Comparison of ENCODE assay signal across 8 cellular contexts in the genomic region with DNA sequence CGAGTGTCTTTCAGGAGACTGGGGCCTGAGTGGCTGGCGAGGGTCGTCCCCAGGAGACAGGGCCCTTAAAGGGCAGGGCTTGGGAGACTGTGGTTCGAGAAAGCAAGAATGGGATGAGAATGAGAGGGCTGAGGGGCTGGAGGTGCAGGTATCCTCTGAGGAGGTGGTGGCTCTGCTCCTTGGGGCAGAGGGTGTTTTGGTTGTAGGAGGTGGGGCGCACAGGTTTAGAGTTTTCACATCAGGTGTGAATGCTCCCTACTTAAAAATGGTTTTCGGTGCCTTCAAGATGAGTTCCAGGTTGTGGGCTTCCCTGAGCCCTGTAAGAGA. TPM values are rescaled to one million over a fixed set of nuclear protein-coding genes. Genes with fewer than 3 reads are reported as not detected.
DNase-seq lines count a peak whose midpoint lies in the region; ATAC-seq and TF ChIP-seq lines count a peak whose summit lies in the region.

No MANE protein-coding gene starts in this region.

- ATAC-seq in GM21515 (IDR thresholded peaks at IDR 0.05; ENCODE audit: unreplicated experiment): peak; percentile 2
- ATAC-seq in RWPE2 (ENCODE audit: low read depth): peak; percentile 2; the same call in 2 of the 3 replicates
- no peak for ATAC-seq in omental fat pad (ENCODE audit: low FRiP score)
- no peak for ATAC-seq in HG02678 (IDR thresholded peaks at IDR 0.05; ENCODE audit: unreplicated experiment)

- peak overlapping the region; percentile 86 for H3K4me2 ChIP-seq in fibroblast of lung (ENCODE audit: extremely low read depth, insufficient read depth, low read length)

- no peak for TF ChIP-seq EP300 in sigmoid colon (IDR thresholded peaks at IDR 0.05)

- H3K4me3 ChIP-seq in RWPE2 (ENCODE audit: severe bottlenecking) (peak overlapping the region; percentile 51), fibroblast of lung (replicated peaks in 1 of 4; ENCODE audit: control extremely low read depth in 1 of 4, insufficient read depth in 1 of 4, low read depth in 3 of 4, low read length in 4 of 4) (peak overlapping the region; percentile 71 to 84 (median 80)), sigmoid colon (peak overlapping the region; percentile 70 to 90 (median 88))

- H4K20me1 ChIP-seq in fibroblast of lung (ENCODE audit: control insufficient read depth, extremely low read depth, insufficient read depth, low read length): no peaks in the 10 kb centered on the region

- H3K27ac ChIP-seq in RWPE2 (ENCODE audit: poor library complexity, severe bottlenecking): no peak overlapping the region
- H3K27ac ChIP-seq in fibroblast of lung (ENCODE audit: insufficient read depth, low read length): peak overlapping the region; percentile 46
- H3K27ac ChIP-seq in sigmoid colon: peak overlapping the region; percentile 81 to 86 (median 82)

- H2AFZ ChIP-seq in fibroblast of lung (ENCODE audit: low read length): peak overlapping the region; percentile 90

- H3K27me3 ChIP-seq in RWPE2 (ENCODE audit: insufficient read depth, poor library complexity, severe bottlenecking) (no peaks in the 10 kb centered on the region), fibroblast of lung (ENCODE audit: control insufficient read depth, insufficient read depth, low read length) (no peaks in the 10 kb centered on the region), sigmoid colon (no peaks in the 10 kb centered on the region)

- H3K36me3 ChIP-seq in RWPE2 (ENCODE audit: low read depth): no peaks in the 10 kb centered on the region
- no peaks in the 10 kb centered on the region for H3K36me3 ChIP-seq in fibroblast of lung (ENCODE audit: control insufficient read depth, insufficient read depth, low read length)
- H3K36me3 ChIP-seq in sigmoid colon: peaks cover 0 to 17% (median 0%) of the 10 kb centered on the region in 4 donors

- TF ChIP-seq CTCF in RWPE2 (IDR thresholded peaks at IDR 0.05; ENCODE audit: poor library complexity, severe bottlenecking): no peak
- no peak for TF ChIP-seq CTCF in fibroblast of lung (conservative IDR thresholded peaks at IDR 0.05 in 1 of 2, IDR thresholded peaks at IDR 0.05 in 1 of 2; ENCODE audit: low read depth in 1 of 2, low read length in 2 of 2)
- no peak for TF ChIP-seq CTCF in sigmoid colon (IDR thresholded peaks at IDR 0.05)
- TF ChIP-seq CTCF in omental fat pad (IDR thresholded peaks at IDR 0.05): no peak

- no peak for TF ChIP-seq POLR2A in sigmoid colon (IDR thresholded peaks at IDR 0.05)

- no peaks in the 10 kb centered on the region for H3K9me3 ChIP-seq in RWPE2 (ENCODE audit: severe bottlenecking)
- H3K9me3 ChIP-seq in fibroblast of lung (ENCODE audit: control insufficient read depth, insufficient read depth, low read depth, low read length): no peaks in the 10 kb centered on the region
- H3K9me3 ChIP-seq in sigmoid colon: no peaks in the 10 kb centered on the region

- H3K4me1 ChIP-seq in RWPE2 (ENCODE audit: insufficient read depth, poor library complexity, severe bottlenecking): peaks cover 4% of the 10 kb centered on the region
- H3K4me1 ChIP-seq in fibroblast of lung (ENCODE audit: control insufficient read depth, extremely low read depth, insufficient read depth, low read length): no peaks in the 10 kb centered on the region
- H3K4me1 ChIP-seq in sigmoid colon: peaks cover 0 to 14% (median 11%) of the 10 kb centered on the region in 4 donors

- no peaks in the 10 kb centered on the region for H3K79me2 ChIP-seq in fibroblast of lung (ENCODE audit: control insufficient read depth, insufficient read depth, low read length)

- peak overlapping the region; percentile 68 for H3K9ac ChIP-seq in fibroblast of lung (ENCODE audit: insufficient read depth, low read length)

- 2 to 4% methylated on average over 6 of the region's 6 CpGs for WGBS in sigmoid colon, 2 donors

- no peak for DNase-seq in RWPE2 (ENCODE audit: low spot score)
- DNase-seq in fibroblast of lung (ENCODE audit: low read depth in 2 of 2): no peak
- no peak for DNase-seq in sigmoid colon
- no peak for DNase-seq in omental fat pad (ENCODE audit: low spot score)
- no peak for DNase-seq in RPMI8226
- no peak for DNase-seq in NCI-H748 treated with DMSO at 0.1 percent for 48 hours (lab: John Stamatoyannopoulos, UW)

- intact Hi-C loops in sigmoid colon (cut with DNase I): no loop called here

RNA-seq across cellular contexts. Expression of gene BCAS3, which starts 0.4 kb away (rescaled TPM):
- total RNA-seq in fibroblast of lung (23.1 and 43.6 TPM in 2 replicates), sigmoid colon (10 to 100 TPM; 28.5 to 38.5 (median 31.8) TPM), omental fat pad (10 to 100 TPM; 18.7 to 37.8 (median 24.9) TPM)
- polyA plus RNA-seq in fibroblast of lung (9.1 and 9.9 TPM in 2 replicates), sigmoid colon (1 to 10 TPM; 6.3 to 9.0 (median 6.9) TPM)
- polyA plus RNA-seq in fibroblast of lung (2012): 11.7 and 12.9 TPM in 2 replicates
- polyA minus RNA-seq in fibroblast of lung (ENCODE audit: low replicate concordance): 55.3 and 90.4 TPM in 2 replicates

Comparison
In these comparisons a context has a peak if more than half of its experiments do, and no peak if none do; other contexts are left out.
1. ATAC-seq: peak in GM21515 (single experiment) and RWPE2 (single experiment); none in omental fat pad (single experiment) and HG02678 (single experiment).
2. Peak in every context shown above with its lines, with median percentiles within 50 percentile points of each other: H3K4me3 ChIP-seq.